Comparison of ENCODE assay signal across 8 cellular contexts in the genomic region with DNA sequence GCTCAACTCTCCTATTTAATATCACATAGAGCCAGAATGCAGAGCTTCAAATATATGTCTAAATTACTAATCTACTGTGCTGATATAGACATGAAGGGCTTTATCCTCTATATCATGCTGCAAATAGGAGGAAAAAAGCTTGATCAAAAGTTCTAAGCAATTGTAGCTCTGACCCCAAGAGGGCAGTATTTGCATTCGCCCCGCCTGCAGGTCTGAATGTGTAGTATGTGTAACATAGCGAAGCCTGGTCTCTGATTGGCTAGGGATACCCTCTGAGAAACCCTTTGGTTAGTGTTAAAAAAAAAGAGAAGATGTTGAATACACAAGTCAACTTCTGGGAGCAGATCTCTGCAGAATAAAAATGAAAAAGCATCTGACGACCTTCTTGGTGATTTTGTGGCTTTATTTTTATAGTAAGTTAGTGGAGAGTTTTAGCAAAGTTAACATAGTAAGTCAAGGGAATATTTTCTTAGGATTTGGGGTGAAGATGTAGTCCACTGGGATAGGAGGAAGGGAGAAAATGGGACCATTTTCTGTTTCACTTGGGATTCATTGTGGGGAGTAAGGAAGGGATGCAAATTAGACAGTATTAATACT.
DNase-seq lines count a peak whose midpoint lies in the region; ATAC-seq, FAIRE-seq and TF ChIP-seq lines count a peak whose summit lies in the region.

No MANE protein-coding gene starts in this region.

- no peak overlapping the region for H3K27ac Mint-ChIP-seq in activated T-helper 2 cell treated with anti-CD3 and anti-CD28 coated beads, Interferon-gamma antibody, Interleukin-2, Interleukin-4, amounts not matched to agents 10 μg/mL and 5 μg/mL and 100 μg/mL, durations not matched to agents 14 hours and 24 hours and 36 hours

- ATAC-seq in A549 (peak; percentile 70 to 88; a peak in 5 of 6 replicates), GM21367 (IDR thresholded peaks at IDR 0.05; ENCODE audit: unreplicated experiment) (peak; percentile 73), left lung (peak; percentile 49), HG02678 (IDR thresholded peaks at IDR 0.05; ENCODE audit: unreplicated experiment) (no peak), HG03439 (IDR thresholded peaks at IDR 0.05; ENCODE audit: unreplicated experiment) (no peak)

- no peaks in the 10 kb centered on the region for H3K9me3 Mint-ChIP-seq in activated T-helper 2 cell treated with anti-CD3 and anti-CD28 coated beads, Interferon-gamma antibody, Interleukin-2, Interleukin-4, amounts not matched to agents 10 μg/mL and 5 μg/mL and 100 μg/mL, durations not matched to agents 14 hours and 24 hours and 36 hours

- no peak overlapping the region for H3K4me2 ChIP-seq in A549

- H3K27ac ChIP-seq in A549: no peak overlapping the region
- H3K27ac ChIP-seq in left lung: no peak overlapping the region

- DNase-seq in A549 (ENCODE audit: low read depth in 1 of 2, low spot score in 1 of 2) (peak; percentile 13 to 59), OCI-M1 (lab: John Stamatoyannopoulos, UW) (peak; percentile 61), left lung (no peak), NCI-H2081 treated with DMSO at 0.1 percent for 48 hours (lab: John Stamatoyannopoulos, UW) (no peak)
- peak; percentile 32 for DNase-seq in activated T-helper 2 cell treated with anti-CD3 and anti-CD28 coated beads, Interferon-gamma antibody, Interleukin-2, Interleukin-4, amounts not matched to agents 10 μg/mL and 5 μg/mL and 100 μg/mL, durations not matched to agents 14 hours and 24 hours and 36 hours (ENCODE audit: low spot score)

- TF ChIP-seq CTCF in A549 (IDR thresholded peaks at IDR 0.05) (peak; percentile 24; the same call in 2 of the 3 replicates), left lung (IDR thresholded peaks at IDR 0.05) (peak; percentile 9 to 10)

- H3K36me3 ChIP-seq in left lung: no peaks in the 10 kb centered on the region

- H3K4me1 ChIP-seq in A549 (no peaks in the 10 kb centered on the region), left lung (no peaks in the 10 kb centered on the region)

- intact Hi-C loops in activated T-helper 2 cell treated with anti-CD3 and anti-CD28 coated beads, Interferon-gamma antibody, Interleukin-2, Interleukin-4, amounts not matched to agents 10 μg/mL and 5 μg/mL and 100 μg/mL, durations not matched to agents 14 hours and 24 hours and 36 hours (cut with micrococcal nuclease): no loop called here
- intact Hi-C loops in left lung (cut with DNase I): no loop called here

- TF ChIP-seq EP300 in A549 (IDR thresholded peaks at IDR 0.05): no peak

- POLR2A ChIA-PET in A549 (lab: Yijun Ruan, JAX): no interaction called here

- WGBS in A549 (ENCODE audit: missing lambda C conversion rate): 4% methylated on average over 4 of the region's 4 CpGs

- no peaks in the 10 kb centered on the region for H3K9me3 ChIP-seq in A549
- no peaks in the 10 kb centered on the region for H3K9me3 ChIP-seq in left lung

- no peak for TF ChIP-seq POLR2A in A549 (IDR thresholded peaks at IDR 0.05; ENCODE audit: low read length)

- peaks cover 5% of the 10 kb centered on the region for H3K4me1 Mint-ChIP-seq in activated T-helper 2 cell treated with anti-CD3 and anti-CD28 coated beads, Interferon-gamma antibody, Interleukin-2, Interleukin-4, amounts not matched to agents 10 μg/mL and 5 μg/mL and 100 μg/mL, durations not matched to agents 14 hours and 24 hours and 36 hours (ENCODE audit: low read depth)

- FAIRE-seq in A549 (lab: Jason Lieb, UNC): no peak

- 0 out of 5 replicates have a peak, but pooled peaks of 1 of the 2 experiments have one; percentile 6 for TF ChIP-seq RAD21 in A549 (conservative IDR thresholded peaks at IDR 0.05 in 1 of 2, IDR thresholded peaks at IDR 0.05 in 1 of 2)

- H3K27me3 ChIP-seq in left lung: peaks cover 0 to 25% of the 10 kb centered on the region in 2 donors

- H3K36me3 Mint-ChIP-seq in activated T-helper 2 cell treated with anti-CD3 and anti-CD28 coated beads, Interferon-gamma antibody, Interleukin-2, Interleukin-4, amounts not matched to agents 10 μg/mL and 5 μg/mL and 100 μg/mL, durations not matched to agents 14 hours and 24 hours and 36 hours (ENCODE audit: low read depth): no peaks in the 10 kb centered on the region

- peak overlapping the region; percentile 66 for H3K4me3 Mint-ChIP-seq in activated T-helper 2 cell treated with anti-CD3 and anti-CD28 coated beads, Interferon-gamma antibody, Interleukin-2, Interleukin-4, amounts not matched to agents 10 μg/mL and 5 μg/mL and 100 μg/mL, durations not matched to agents 14 hours and 24 hours and 36 hours (ENCODE audit: low read depth)

- no peak overlapping the region for H3K4me3 ChIP-seq in A549
- H3K4me3 ChIP-seq in left lung: no peak overlapping the region

- CTCF ChIA-PET in A549 (lab: Yijun Ruan, JAX): interaction anchor here (0.6 to 1.3 kb wide), 4 partner anchors 15 to 425 kb away, joined by 3 read pairs; no protein-coding TSS in a partner anchor

- peaks cover 33% of the 10 kb centered on the region for H3K27me3 Mint-ChIP-seq in activated T-helper 2 cell treated with anti-CD3 and anti-CD28 coated beads, Interferon-gamma antibody, Interleukin-2, Interleukin-4, amounts not matched to agents 10 μg/mL and 5 μg/mL and 100 μg/mL, durations not matched to agents 14 hours and 24 hours and 36 hours (ENCODE audit: low read depth)

TF ChIP-seq in A549, 52 proteins besides CTCF, POLR2A, EP300 and RAD21:
- no peak for TF ChIP-seq KDM5A (IDR thresholded peaks at IDR 0.05)
- no peak for TF ChIP-seq HOXB13 (CRISPR knock-in tag; IDR thresholded peaks at IDR 0.05; ENCODE audit: low read depth)
- no peak for TF ChIP-seq BCL3 (IDR thresholded peaks at IDR 0.05)
- TF ChIP-seq HOXA7 (CRISPR knock-in tag; IDR thresholded peaks at IDR 0.05): no peak
- no peak for TF ChIP-seq ZSCAN20 (CRISPR knock-in tag; IDR thresholded peaks at IDR 0.05)
- TF ChIP-seq HOXB5 (CRISPR knock-in tag; IDR thresholded peaks at IDR 0.05): no peak
- no peak for TF ChIP-seq HES2 (IDR thresholded peaks at IDR 0.05)
- TF ChIP-seq RNF2 (IDR thresholded peaks at IDR 0.05; ENCODE audit: borderline replicate concordance, low read depth): no peak
- no peak for TF ChIP-seq FOSB (CRISPR knock-in tag; IDR thresholded peaks at IDR 0.05)

Comparison
In these comparisons a context has a peak if more than half of its experiments do, and no peak if none do; other contexts are left out.
1. ATAC-seq: peak in A549 (2 of 2), GM21367 (single experiment) and left lung (single experiment); none in HG02678 (single experiment) and HG03439 (single experiment).
2. DNase-seq: peak in A549 (2 of 2), OCI-M1 (single experiment) and activated T-helper 2 cell treated with anti-CD3 and anti-CD28 coated beads, Interferon-gamma antibody, Interleukin-2, Interleukin-4, amounts not matched to agents 10 μg/mL and 5 μg/mL and 100 μg/mL, durations not matched to agents 14 hours and 24 hours and 36 hours (single experiment); none in left lung (0 of 2) and NCI-H2081 treated with DMSO at 0.1 percent for 48 hours (single experiment).